In genomic region chr10:132546567-132547420, GRCh38 we compare ENCODE assay signal across 13 cellular contexts. TPM values are rescaled to one million over a fixed set of nuclear protein-coding genes. Genes with fewer than 3 reads are reported as not detected.
DNase-seq lines count a peak whose midpoint lies in the region; ATAC-seq and TF ChIP-seq lines count a peak whose summit lies in the region.
"Had no signal": no experiment of that assay in that cellular context is flagged by ENCODE, and none has a peak within 500 bp of the region (broad histone marks: within the 10 kb centered on the region; RNA-seq: fewer than 3 reads in every experiment).

No MANE protein-coding gene starts in this region.

- intact Hi-C loops in Panc1 (cut with micrococcal nuclease; ENCODE audit: unreplicated experiment) = no loop called here
- intact Hi-C loops in left colon (cut with DNase I, micrococcal nuclease) = no loop called here
- intact Hi-C loops in aorta (cut with DNase I) = no loop called here

- H3K4me3 ChIP-seq in Panc1 (ENCODE audit: low read depth in 2 of 2, low read length in 2 of 2) (no peak overlapping the region), aorta (ENCODE audit: low read length in 2 of 2) (no peak overlapping the region), SK-N-SH (ENCODE audit: low read depth in 2 of 2, low read length in 1 of 2) (no peak overlapping the region)
- H3K4me3 ChIP-seq: esophagus muscularis mucosa had no signal

- H3K27ac Mint-ChIP-seq in activated naive CD8-positive, alpha-beta T cell = peak overlapping the region; percentile 72
- H3K27ac Mint-ChIP-seq in activated naive CD8-positive, alpha-beta T cell treated with anti-CD3 and anti-CD28 coated beads for 36 hours = no peak overlapping the region

- no TSS peak for BruUV-seq in Panc1 (replicated peaks; lab: Mats Ljungman, UMichigan)

- H3K27ac ChIP-seq in Panc1 (ENCODE audit: low read length) (0 out of 2 replicates have a peak overlapping the region, but pooled peaks have one; percentile 7), aorta (ENCODE audit: low read depth in 1 of 2, low read length in 2 of 2) (no peak overlapping the region), SK-N-SH (ENCODE audit: low read depth in 2 of 2, low read length in 1 of 2) (no peak overlapping the region)
- H3K27ac ChIP-seq: WERI-Rb-1 had no signal

- DNase-seq in activated naive CD8-positive, alpha-beta T cell treated with anti-CD3 and anti-CD28 coated beads for 36 hours = no peak
- DNase-seq in Panc1 (ENCODE audit: low read depth, low spot score) (no peak), left colon (peak; percentile 31 to 39), aorta (peak; percentile 40 to 71), HUDEP-2 (lab: John Stamatoyannopoulos, UW; ENCODE audit: unreplicated experiment in 76 of 76) (no peak), SK-N-SH (no peak)
- DNase-seq: amygdala, HCEC 1CT, WERI-Rb-1 had no signal

- H3K36me3 ChIP-seq in Panc1 (ENCODE audit: control insufficient read depth, insufficient read depth, low read length) = no peaks in the 10 kb centered on the region
- no peaks in the 10 kb centered on the region for H3K36me3 ChIP-seq in aorta (ENCODE audit: control insufficient read depth in 1 of 2, insufficient read depth in 2 of 2, low read length in 1 of 2)
- no peaks in the 10 kb centered on the region for H3K36me3 ChIP-seq in SK-N-SH (replicated peaks in 1 of 2; ENCODE audit: control insufficient read depth in 1 of 2, insufficient read depth in 2 of 2, low read length in 1 of 2)
- H3K36me3 ChIP-seq: WERI-Rb-1 had no signal

- H3K79me2 ChIP-seq in SK-N-SH (ENCODE audit: insufficient read depth) = peaks cover 59% of the 10 kb centered on the region

- H3K9me2 ChIP-seq in SK-N-SH = no peaks in the 10 kb centered on the region

- no peaks in the 10 kb centered on the region for H3K36me3 Mint-ChIP-seq in activated naive CD8-positive, alpha-beta T cell
- no peaks in the 10 kb centered on the region for H3K36me3 Mint-ChIP-seq in activated naive CD8-positive, alpha-beta T cell treated with anti-CD3 and anti-CD28 coated beads for 36 hours

- H3K9me3 ChIP-seq in Panc1 (ENCODE audit: control insufficient read depth, insufficient read depth, low read depth, low read length) (no peaks in the 10 kb centered on the region), aorta (ENCODE audit: control insufficient read depth, low read length) (no peaks in the 10 kb centered on the region), SK-N-SH (no peaks in the 10 kb centered on the region)
- H3K9me3 ChIP-seq: esophagus muscularis mucosa had no signal

- TF ChIP-seq CTCF in Panc1 (IDR thresholded peaks at IDR 0.05) = no peak
- no peak for TF ChIP-seq CTCF in SK-N-SH (IDR thresholded peaks at IDR 0.05)

- H3K9ac ChIP-seq in SK-N-SH = no peak overlapping the region

- H3K4me3 Mint-ChIP-seq in activated naive CD8-positive, alpha-beta T cell = peak overlapping the region; percentile 7
- H3K4me3 Mint-ChIP-seq in activated naive CD8-positive, alpha-beta T cell treated with anti-CD3 and anti-CD28 coated beads for 36 hours = no peak overlapping the region
- H3K4me3 Mint-ChIP-seq: stimulated activated naive CD8-positive, alpha-beta T cell treated with anti-CD3 and anti-CD28 coated beads, Interleukin-15, Interleukin-2, amounts not matched to agents 100 ng/mL and 50 ng/mL, for 24 hours had no signal

- 82 to 83% methylated on average over 26 of the region's 26 CpGs for WGBS in aorta, 2 donors
- WGBS in SK-N-SH (ENCODE audit: low lambda C conversion rate) = 94% methylated on average over 19 of the region's 26 CpGs

- peaks cover 66% of the 10 kb centered on the region for H3K4me1 Mint-ChIP-seq in activated naive CD8-positive, alpha-beta T cell (ENCODE audit: low read depth)
- H3K4me1 Mint-ChIP-seq in activated naive CD8-positive, alpha-beta T cell treated with anti-CD3 and anti-CD28 coated beads for 36 hours = peaks cover 63% of the 10 kb centered on the region

- no peaks in the 10 kb centered on the region for H3F3A ChIP-seq in SK-N-SH (replicated peaks; ENCODE audit: insufficient read depth)

- ATAC-seq in Panc1 = no peak
- peak; percentile 56 for ATAC-seq in left colon
- ATAC-seq in aorta (ENCODE audit: low FRiP score) = no peak
- ATAC-seq in HG03439 (IDR thresholded peaks at IDR 0.05; ENCODE audit: unreplicated experiment) = no peak

- H3K4me2 ChIP-seq in SK-N-SH = no peak overlapping the region

- H3K4me1 ChIP-seq in Panc1 (ENCODE audit: control insufficient read depth, insufficient read depth, low read length) = peaks cover 32% of the 10 kb centered on the region
- no peaks in the 10 kb centered on the region for H3K4me1 ChIP-seq in aorta (ENCODE audit: control insufficient read depth in 1 of 2, insufficient read depth in 2 of 2, low read length in 2 of 2)
- H3K4me1 ChIP-seq in SK-N-SH (ENCODE audit: control insufficient read depth in 1 of 2, insufficient read depth in 2 of 2, low read depth in 1 of 2, low read length in 1 of 2) = peaks cover 4% of the 10 kb centered on the region in 2 experiments; a peak in 2 of 4 replicates

- CTCF ChIA-PET in Panc1 (lab: Charles Lee) = no interaction called here
- CTCF ChIA-PET in SK-N-SH (lab: Yijun Ruan, JAX) = no interaction called here

- H3K27me3 ChIP-seq in Panc1 (ENCODE audit: control insufficient read depth, insufficient read depth, low read length) (no peaks in the 10 kb centered on the region), aorta (ENCODE audit: control insufficient read depth in 1 of 2, insufficient read depth in 2 of 2, low read length in 1 of 2) (no peaks in the 10 kb centered on the region), SK-N-SH (ENCODE audit: insufficient read depth) (no peaks in the 10 kb centered on the region)
- H3K27me3 ChIP-seq: esophagus muscularis mucosa had no signal

- no peak for TF ChIP-seq RAD21 in SK-N-SH (IDR thresholded peaks at IDR 0.05; ENCODE audit: low read length)

- H3K9me3 Mint-ChIP-seq in activated naive CD8-positive, alpha-beta T cell (ENCODE audit: low read depth) = no peaks in the 10 kb centered on the region
- no peaks in the 10 kb centered on the region for H3K9me3 Mint-ChIP-seq in activated naive CD8-positive, alpha-beta T cell treated with anti-CD3 and anti-CD28 coated beads for 36 hours
- H3K9me3 Mint-ChIP-seq: stimulated activated naive CD8-positive, alpha-beta T cell treated with anti-CD3 and anti-CD28 coated beads, Interleukin-15, Interleukin-2, amounts not matched to agents 100 ng/mL and 50 ng/mL, for 24 hours had no signal

- in situ Hi-C loops in Panc1 (cut with HindIII; ENCODE audit: low pct_unique_long_range_greater_than_20kb, low sequenced_read_pairs) = no loop called here

- H2AFZ ChIP-seq in SK-N-SH (ENCODE audit: low read depth) = no peak overlapping the region

- POLR2A ChIA-PET in Panc1 (lab: Charles Lee) = no interaction called here
- POLR2A ChIA-PET in SK-N-SH (lab: Yijun Ruan, JAX) = no interaction called here

- H4K20me1 ChIP-seq in SK-N-SH (ENCODE audit: insufficient read depth) = peaks cover 75% of the 10 kb centered on the region

- no peak for TF ChIP-seq EP300 in SK-N-SH (IDR thresholded peaks at IDR 0.05; ENCODE audit: borderline replicate concordance in 1 of 2, low read depth in 1 of 2, low read length in 1 of 2)

- H3K27me3 Mint-ChIP-seq in activated naive CD8-positive, alpha-beta T cell = no peaks in the 10 kb centered on the region
- H3K27me3 Mint-ChIP-seq in activated naive CD8-positive, alpha-beta T cell treated with anti-CD3 and anti-CD28 coated beads for 36 hours = no peaks in the 10 kb centered on the region
- H3K27me3 Mint-ChIP-seq: stimulated activated naive CD8-positive, alpha-beta T cell treated with anti-CD3 and anti-CD28 coated beads, Interleukin-15, Interleukin-2, amounts not matched to agents 100 ng/mL and 50 ng/mL, for 24 hours had no signal

TF ChIP-seq in SK-N-SH, 30 proteins besides CTCF, POLR2A, EP300 and RAD21 (continues in another document):
- no peak for TF ChIP-seq SIN3A (IDR thresholded peaks at IDR 0.05; ENCODE audit: borderline replicate concordance, low read depth, low read length)
- TF ChIP-seq MXI1 (IDR thresholded peaks at IDR 0.05; ENCODE audit: low read depth, low read length) = no peak
- TF ChIP-seq TCF12 (IDR thresholded peaks at IDR 0.05) = no peak
- no peak for TF ChIP-seq TAF1 (IDR thresholded peaks at IDR 0.05; ENCODE audit: borderline replicate concordance, low read depth, low read length)
- no peak for TF ChIP-seq POLR2AphosphoS5 (IDR thresholded peaks at IDR 0.05; ENCODE audit: low read depth, low read length)
- no peak for TF ChIP-seq YY1 (IDR thresholded peaks at IDR 0.05; ENCODE audit: low read depth)
- TF ChIP-seq, protein P1, sequence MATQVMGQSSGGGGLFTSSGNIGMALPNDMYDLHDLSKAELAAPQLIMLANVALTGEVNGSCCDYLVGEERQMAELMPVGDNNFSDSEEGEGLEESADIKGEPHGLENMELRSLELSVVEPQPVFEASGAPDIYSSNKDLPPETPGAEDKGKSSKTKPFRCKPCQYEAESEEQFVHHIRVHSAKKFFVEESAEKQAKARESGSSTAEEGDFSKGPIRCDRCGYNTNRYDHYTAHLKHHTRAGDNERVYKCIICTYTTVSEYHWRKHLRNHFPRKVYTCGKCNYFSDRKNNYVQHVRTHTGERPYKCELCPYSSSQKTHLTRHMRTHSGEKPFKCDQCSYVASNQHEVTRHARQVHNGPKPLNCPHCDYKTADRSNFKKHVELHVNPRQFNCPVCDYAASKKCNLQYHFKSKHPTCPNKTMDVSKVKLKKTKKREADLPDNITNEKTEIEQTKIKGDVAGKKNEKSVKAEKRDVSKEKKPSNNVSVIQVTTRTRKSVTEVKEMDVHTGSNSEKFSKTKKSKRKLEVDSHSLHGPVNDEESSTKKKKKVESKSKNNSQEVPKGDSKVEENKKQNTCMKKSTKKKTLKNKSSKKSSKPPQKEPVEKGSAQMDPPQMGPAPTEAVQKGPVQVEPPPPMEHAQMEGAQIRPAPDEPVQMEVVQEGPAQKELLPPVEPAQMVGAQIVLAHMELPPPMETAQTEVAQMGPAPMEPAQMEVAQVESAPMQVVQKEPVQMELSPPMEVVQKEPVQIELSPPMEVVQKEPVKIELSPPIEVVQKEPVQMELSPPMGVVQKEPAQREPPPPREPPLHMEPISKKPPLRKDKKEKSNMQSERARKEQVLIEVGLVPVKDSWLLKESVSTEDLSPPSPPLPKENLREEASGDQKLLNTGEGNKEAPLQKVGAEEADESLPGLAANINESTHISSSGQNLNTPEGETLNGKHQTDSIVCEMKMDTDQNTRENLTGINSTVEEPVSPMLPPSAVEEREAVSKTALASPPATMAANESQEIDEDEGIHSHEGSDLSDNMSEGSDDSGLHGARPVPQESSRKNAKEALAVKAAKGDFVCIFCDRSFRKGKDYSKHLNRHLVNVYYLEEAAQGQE (IDR thresholded peaks at IDR 0.05; ENCODE audit: low read depth, low read length) = no peak
- TF ChIP-seq ELF1 (IDR thresholded peaks at IDR 0.05) = no peak
- no peak for TF ChIP-seq SMC3 (IDR thresholded peaks at IDR 0.05; ENCODE audit: low read depth, low read length)

RNA-seq across cellular contexts. Expression of gene INPP5A, which starts 9.2 kb away (rescaled TPM):
- total RNA-seq in activated naive CD8-positive, alpha-beta T cell treated with anti-CD3 and anti-CD28 coated beads for 36 hours = 1 to 10 TPM; 6.1 to 7.4 TPM
- 60.0 TPM for total RNA-seq in Panc1 (2021; ENCODE audit: unreplicated experiment)
- polyA plus RNA-seq in Panc1 (2012; ENCODE audit: insufficient read length) = 78.4 TPM
- total RNA-seq in left colon = 10 to 100 TPM; 35.6 to 42.2 TPM
- 100 to 1,000 TPM in 1 of 2 donors, 10 to 100 TPM in 1; 66.4 to 112 TPM for total RNA-seq in aorta
- 10 to 100 TPM; 37.7 to 43.4 TPM for polyA plus RNA-seq in aorta
- 12.0 and 12.9 TPM in 2 replicates for polyA plus RNA-seq in SK-N-SH (2012; rRNA removed)
- 11.2 and 11.8 TPM in 2 replicates for polyA plus RNA-seq in SK-N-SH (2012; cell fraction: cytosol; rRNA removed)
- polyA plus RNA-seq in SK-N-SH (2012; cell fraction: nucleus; rRNA removed) = 9.6 and 10.9 TPM in 2 replicates

Comparison
In these comparisons a context has a peak if more than half of its experiments do, and no peak if none do; other contexts are left out.
1. DNase-seq: peak in left colon (2 of 2) and aorta (2 of 2); none in activated naive CD8-positive, alpha-beta T cell treated with anti-CD3 and anti-CD28 coated beads for 36 hours (single experiment), Panc1 (single experiment), HUDEP-2 (0 of 76) and SK-N-SH (single experiment).